Comparison of ENCODE assay signal across 24 cellular contexts in genomic region chr2:8750221-8750620, GRCh38.
DNase-seq lines count a peak whose midpoint lies in the region; ATAC-seq and TF ChIP-seq lines count a peak whose summit lies in the region.
"Had no signal": no experiment of that assay in that cellular context is flagged by ENCODE, and none has a peak within 500 bp of the region (broad histone marks: within the 10 kb centered on the region; RNA-seq: fewer than 3 reads in every experiment).

No MANE protein-coding gene starts in this region.

- H3K9ac ChIP-seq in adipocyte (ENCODE audit: low read length): no peak overlapping the region
- H3K9ac ChIP-seq: BLaER1, KMS-11 had no signal

- H3K4me3 Mint-ChIP-seq in progenitor cell of endocrine pancreas (ENCODE audit: low read depth): no peak overlapping the region
- no peak overlapping the region for H3K4me3 Mint-ChIP-seq in activated CD8-positive, alpha-beta T cell treated with anti-CD3 and anti-CD28 coated beads, Interleukin-2, amount 10 ng/mL, durations not matched to agents 7 days and 5 days
- H3K4me3 Mint-ChIP-seq: CD4-positive, alpha-beta memory T cell had no signal

- H3K4me1 Mint-ChIP-seq in progenitor cell of endocrine pancreas (ENCODE audit: low read depth): peaks cover 3% of the 10 kb centered on the region
- H3K4me1 Mint-ChIP-seq in activated CD8-positive, alpha-beta T cell treated with anti-CD3 and anti-CD28 coated beads, Interleukin-2, amount 10 ng/mL, durations not matched to agents 7 days and 5 days (ENCODE audit: low read depth): no peaks in the 10 kb centered on the region

- peaks cover 21% of the 10 kb centered on the region for H3K4me1 ChIP-seq in adipocyte (ENCODE audit: control insufficient read depth, insufficient read depth, low read length)
- H3K4me1 ChIP-seq: A549, BLaER1, Caco-2 had no signal

- ATAC-seq in activated CD8-positive, alpha-beta T cell treated with anti-CD3 and anti-CD28 coated beads, Interleukin-2, amount 10 ng/mL, durations not matched to agents 7 days and 5 days: no peak
- ATAC-seq: A549, HCT116, Panc1 had no signal

- DNase-seq in EL (peak; percentile 28), adipocyte (ENCODE audit: low read depth) (peak; percentile 14), choroid plexus epithelial cell (ENCODE audit: low read depth) (peak; percentile 6), progenitor cell of endocrine pancreas (ENCODE audit: low spot score, unreplicated experiment) (no peak), GM19238 (ENCODE audit: insufficient read length, low spot score) (no peak), CD1c-positive myeloid dendritic cell (ENCODE audit: extremely low spot score) (no peak), kidney tubule cell (ENCODE audit: low spot score) (no peak)
- DNase-seq in activated CD8-positive, alpha-beta T cell treated with anti-CD3 and anti-CD28 coated beads, Interleukin-2, amount 10 ng/mL, durations not matched to agents 7 days and 5 days: no peak
- DNase-seq: Caco-2; CD4-positive, alpha-beta memory T cell; DMS 273 treated with DMSO at 0.1 percent for 48 hours; DMS79 treated with DMSO at 0.1 percent for 48 hours; NCI-H1105; NCI-H146; NCI-H2029; NCI-H226; NCI-H524; NCI-H774; NK-92 treated with Interleukin-12 subunit alpha and Interleukin-12 subunit beta, amount 100 ng/mL, for 24 hours had no signal

- no peaks in the 10 kb centered on the region for H3K9me3 ChIP-seq in adipocyte (ENCODE audit: control insufficient read depth, low read length)
- H3K9me3 ChIP-seq: A549, BLaER1 had no signal

- CTCF ChIA-PET in activated CD8-positive, alpha-beta T cell treated with anti-CD3 and anti-CD28 coated beads, Interleukin-2, amount 10 ng/mL, durations not matched to agents 7 days and 5 days (lab: Charles Lee): no interaction called here

- POLR2A ChIA-PET in activated CD8-positive, alpha-beta T cell treated with anti-CD3 and anti-CD28 coated beads, Interleukin-2, amount 10 ng/mL, durations not matched to agents 7 days and 5 days (lab: Charles Lee): no interaction called here

- peaks cover 23% of the 10 kb centered on the region for H3K36me3 Mint-ChIP-seq in progenitor cell of endocrine pancreas (ENCODE audit: insufficient read depth)
- peaks cover 11% of the 10 kb centered on the region for H3K36me3 Mint-ChIP-seq in activated CD8-positive, alpha-beta T cell treated with anti-CD3 and anti-CD28 coated beads, Interleukin-2, amount 10 ng/mL, durations not matched to agents 7 days and 5 days (ENCODE audit: low read depth)

- H3K36me3 ChIP-seq in adipocyte (ENCODE audit: control insufficient read depth, insufficient read depth, low read length, severe bottlenecking): peaks cover 24% of the 10 kb centered on the region

- H3K27ac Mint-ChIP-seq in progenitor cell of endocrine pancreas: peak overlapping the region; percentile 54
- no peak overlapping the region for H3K27ac Mint-ChIP-seq in activated CD8-positive, alpha-beta T cell treated with anti-CD3 and anti-CD28 coated beads, Interleukin-2, amount 10 ng/mL, durations not matched to agents 7 days and 5 days

- no peak overlapping the region for H3K4me3 ChIP-seq in adipocyte (ENCODE audit: low read length)
- no peak overlapping the region for H3K4me3 ChIP-seq in choroid plexus epithelial cell (ENCODE audit: low read depth, low read length)
- H3K4me3 ChIP-seq: A549, BLaER1 had no signal

- TF ChIP-seq CTCF in choroid plexus epithelial cell (conservative IDR thresholded peaks at IDR 0.05; ENCODE audit: low read depth, low read length) (no peak), progenitor cell of endocrine pancreas (IDR thresholded peaks at IDR 0.05; ENCODE audit: unreplicated experiment) (no peak)

- no peaks in the 10 kb centered on the region for H3K27me3 ChIP-seq in adipocyte (replicated peaks; ENCODE audit: control insufficient read depth, insufficient read depth, low read length)
- H3K27me3 ChIP-seq: BLaER1 had no signal

- H3K27me3 Mint-ChIP-seq in progenitor cell of endocrine pancreas: no peaks in the 10 kb centered on the region
- H3K27me3 Mint-ChIP-seq in activated CD8-positive, alpha-beta T cell treated with anti-CD3 and anti-CD28 coated beads, Interleukin-2, amount 10 ng/mL, durations not matched to agents 7 days and 5 days (ENCODE audit: low read depth): no peaks in the 10 kb centered on the region
- H3K27me3 Mint-ChIP-seq: CD4-positive, alpha-beta memory T cell had no signal

- H3K9me3 Mint-ChIP-seq in progenitor cell of endocrine pancreas (ENCODE audit: low read depth): peaks cover 5% of the 10 kb centered on the region
- H3K9me3 Mint-ChIP-seq in activated CD8-positive, alpha-beta T cell treated with anti-CD3 and anti-CD28 coated beads, Interleukin-2, amount 10 ng/mL, durations not matched to agents 7 days and 5 days (ENCODE audit: insufficient read depth): no peaks in the 10 kb centered on the region
- H3K9me3 Mint-ChIP-seq: CD4-positive, alpha-beta memory T cell had no signal

Comparison
In these comparisons a context has a peak if more than half of its experiments do, and no peak if none do; other contexts are left out.
1. DNase-seq: peak in EL (single experiment), adipocyte (single experiment) and choroid plexus epithelial cell (single experiment); none in progenitor cell of endocrine pancreas (single experiment), GM19238 (single experiment), activated CD8-positive, alpha-beta T cell treated with anti-CD3 and anti-CD28 coated beads, Interleukin-2, amount 10 ng/mL, durations not matched to agents 7 days and 5 days (single experiment), CD1c-positive myeloid dendritic cell (single experiment) and kidney tubule cell (single experiment).